In the genomic region with DNA sequence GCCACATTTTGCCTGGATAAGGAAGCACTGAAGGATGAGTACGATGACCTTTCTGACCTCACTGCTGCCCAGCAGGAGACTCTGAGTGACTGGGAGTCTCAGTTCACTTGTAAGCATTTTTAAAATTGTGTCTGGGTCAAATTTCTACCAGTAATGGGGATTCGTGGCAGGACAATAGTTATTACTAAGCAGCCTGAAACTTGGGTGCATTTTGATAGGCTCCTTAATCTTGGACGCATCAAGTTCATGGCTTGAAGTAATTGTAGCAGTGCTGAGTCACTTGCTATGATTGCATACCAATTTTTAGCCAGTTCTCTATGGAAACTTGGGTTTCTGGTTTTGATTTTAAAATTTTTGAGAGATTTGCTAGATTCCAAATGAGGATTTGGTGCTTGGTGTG, we compare ENCODE assay signal across 1 cellular context.
TF ChIP-seq lines count a peak whose summit lies in the region.

No MANE protein-coding gene starts in this region.

TF ChIP-seq in SK-N-SH, 30 proteins besides CTCF, POLR2A, EP300 and RAD21 (continued from another document):
- no peak for TF ChIP-seq SIN3A (IDR thresholded peaks at IDR 0.05; ENCODE audit: borderline replicate concordance, low read depth, low read length)
- no peak for TF ChIP-seq GABPA (IDR thresholded peaks at IDR 0.05; ENCODE audit: low read depth)
- TF ChIP-seq YY1 (IDR thresholded peaks at IDR 0.05; ENCODE audit: low read depth) = no peak
- no peak for TF ChIP-seq POLR2AphosphoS5 (IDR thresholded peaks at IDR 0.05; ENCODE audit: low read depth, low read length)
- peak; percentile 47 for TF ChIP-seq TCF12 (IDR thresholded peaks at IDR 0.05)
- TF ChIP-seq RCOR1 (IDR thresholded peaks at IDR 0.05; ENCODE audit: low read length) = no peak
- no peak for TF ChIP-seq EZH2phosphoT487 (IDR thresholded peaks at IDR 0.05; ENCODE audit: borderline replicate concordance, low read depth)
- TF ChIP-seq, protein P1, sequence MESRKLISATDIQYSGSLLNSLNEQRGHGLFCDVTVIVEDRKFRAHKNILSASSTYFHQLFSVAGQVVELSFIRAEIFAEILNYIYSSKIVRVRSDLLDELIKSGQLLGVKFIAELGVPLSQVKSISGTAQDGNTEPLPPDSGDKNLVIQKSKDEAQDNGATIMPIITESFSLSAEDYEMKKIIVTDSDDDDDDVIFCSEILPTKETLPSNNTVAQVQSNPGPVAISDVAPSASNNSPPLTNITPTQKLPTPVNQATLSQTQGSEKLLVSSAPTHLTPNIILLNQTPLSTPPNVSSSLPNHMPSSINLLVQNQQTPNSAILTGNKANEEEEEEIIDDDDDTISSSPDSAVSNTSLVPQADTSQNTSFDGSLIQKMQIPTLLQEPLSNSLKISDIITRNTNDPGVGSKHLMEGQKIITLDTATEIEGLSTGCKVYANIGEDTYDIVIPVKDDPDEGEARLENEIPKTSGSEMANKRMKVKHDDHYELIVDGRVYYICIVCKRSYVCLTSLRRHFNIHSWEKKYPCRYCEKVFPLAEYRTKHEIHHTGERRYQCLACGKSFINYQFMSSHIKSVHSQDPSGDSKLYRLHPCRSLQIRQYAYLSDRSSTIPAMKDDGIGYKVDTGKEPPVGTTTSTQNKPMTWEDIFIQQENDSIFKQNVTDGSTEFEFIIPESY (IDR thresholded peaks at IDR 0.05; ENCODE audit: borderline replicate concordance, low read depth) = no peak
- no peak for TF ChIP-seq CHD2 (IDR thresholded peaks at IDR 0.05; ENCODE audit: low read length, partially characterized antibody)
- TF ChIP-seq, protein P2, sequence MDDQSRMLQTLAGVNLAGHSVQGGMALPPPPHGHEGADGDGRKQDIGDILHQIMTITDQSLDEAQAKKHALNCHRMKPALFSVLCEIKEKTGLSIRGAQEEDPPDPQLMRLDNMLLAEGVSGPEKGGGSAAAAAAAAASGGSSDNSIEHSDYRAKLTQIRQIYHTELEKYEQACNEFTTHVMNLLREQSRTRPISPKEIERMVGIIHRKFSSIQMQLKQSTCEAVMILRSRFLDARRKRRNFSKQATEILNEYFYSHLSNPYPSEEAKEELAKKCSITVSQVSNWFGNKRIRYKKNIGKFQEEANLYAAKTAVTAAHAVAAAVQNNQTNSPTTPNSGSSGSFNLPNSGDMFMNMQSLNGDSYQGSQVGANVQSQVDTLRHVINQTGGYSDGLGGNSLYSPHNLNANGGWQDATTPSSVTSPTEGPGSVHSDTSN (IDR thresholded peaks at IDR 0.05) = 0 out of 2 replicates have a peak, but pooled peaks have one; percentile 8
- TF ChIP-seq, protein P3, sequence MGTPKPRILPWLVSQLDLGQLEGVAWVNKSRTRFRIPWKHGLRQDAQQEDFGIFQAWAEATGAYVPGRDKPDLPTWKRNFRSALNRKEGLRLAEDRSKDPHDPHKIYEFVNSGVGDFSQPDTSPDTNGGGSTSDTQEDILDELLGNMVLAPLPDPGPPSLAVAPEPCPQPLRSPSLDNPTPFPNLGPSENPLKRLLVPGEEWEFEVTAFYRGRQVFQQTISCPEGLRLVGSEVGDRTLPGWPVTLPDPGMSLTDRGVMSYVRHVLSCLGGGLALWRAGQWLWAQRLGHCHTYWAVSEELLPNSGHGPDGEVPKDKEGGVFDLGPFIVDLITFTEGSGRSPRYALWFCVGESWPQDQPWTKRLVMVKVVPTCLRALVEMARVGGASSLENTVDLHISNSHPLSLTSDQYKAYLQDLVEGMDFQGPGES (IDR thresholded peaks at IDR 0.05; ENCODE audit: low read depth, low read length) = no peak
- TF ChIP-seq, protein P4, sequence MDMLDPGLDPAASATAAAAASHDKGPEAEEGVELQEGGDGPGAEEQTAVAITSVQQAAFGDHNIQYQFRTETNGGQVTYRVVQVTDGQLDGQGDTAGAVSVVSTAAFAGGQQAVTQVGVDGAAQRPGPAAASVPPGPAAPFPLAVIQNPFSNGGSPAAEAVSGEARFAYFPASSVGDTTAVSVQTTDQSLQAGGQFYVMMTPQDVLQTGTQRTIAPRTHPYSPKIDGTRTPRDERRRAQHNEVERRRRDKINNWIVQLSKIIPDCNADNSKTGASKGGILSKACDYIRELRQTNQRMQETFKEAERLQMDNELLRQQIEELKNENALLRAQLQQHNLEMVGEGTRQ (IDR thresholded peaks at IDR 0.05; ENCODE audit: borderline replicate concordance, low read depth, low read length) = no peak
- no peak for TF ChIP-seq ELF1 (IDR thresholded peaks at IDR 0.05)
